25 cellular contexts compared by ENCODE assay signal in the genomic region with DNA sequence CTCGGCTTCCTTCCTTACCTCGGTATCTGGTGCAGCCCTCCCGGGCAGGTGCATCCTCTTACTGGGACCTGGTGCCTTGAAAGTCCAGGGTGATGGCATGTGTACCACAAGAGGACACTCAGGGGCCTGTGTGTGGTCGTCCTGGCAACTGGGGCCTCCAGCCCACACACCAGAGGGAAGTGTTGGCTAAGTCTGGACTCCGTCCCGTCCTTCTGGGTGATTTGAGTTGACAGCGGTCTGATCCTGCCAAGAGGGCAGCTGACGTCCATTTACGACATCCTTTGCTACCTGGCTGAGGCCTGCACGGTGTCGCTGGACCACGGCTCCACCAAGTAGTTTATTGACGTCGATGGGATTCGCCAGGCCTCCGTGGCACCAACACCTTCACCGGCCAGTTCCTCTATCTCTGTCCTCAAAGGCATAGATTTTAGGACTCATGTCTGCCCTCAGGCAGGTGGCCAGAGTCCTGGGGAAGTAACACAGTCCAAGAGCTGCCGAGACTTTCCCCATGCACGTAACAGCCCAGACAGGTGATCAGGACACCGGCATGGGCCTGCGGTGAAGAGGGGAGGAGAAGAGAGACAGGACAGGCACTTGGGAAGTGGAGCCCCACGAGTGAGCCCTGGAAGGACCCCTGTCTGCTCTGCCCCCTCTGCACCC.
DNase-seq lines count a peak whose midpoint lies in the region; TF ChIP-seq lines count a peak whose summit lies in the region.
"Had no signal": no experiment of that assay in that cellular context is flagged by ENCODE, and none has a peak within 500 bp of the region (broad histone marks: within the 10 kb centered on the region; RNA-seq: fewer than 3 reads in every experiment).

No MANE protein-coding gene starts in this region.

- H3K4me3 ChIP-seq in trophoblast cell (ENCODE audit: low read depth, low read length), result no peak overlapping the region
- H3K4me3 ChIP-seq in transverse colon, result no peak overlapping the region
- no peak overlapping the region for H3K4me3 ChIP-seq in vagina
- H3K4me3 ChIP-seq: coronary artery, SK-N-MC, upper lobe of left lung had no signal

- no peak overlapping the region for H3K18ac ChIP-seq in trophoblast cell (ENCODE audit: low read length)

- H3K23ac ChIP-seq in trophoblast cell (ENCODE audit: low read length), result no peak overlapping the region

- H3K4me1 ChIP-seq in trophoblast cell (ENCODE audit: control insufficient read depth in 1 of 2, insufficient read depth in 2 of 2, low read length in 2 of 2) (no peaks in the 10 kb centered on the region), transverse colon (no peaks in the 10 kb centered on the region), vagina (no peaks in the 10 kb centered on the region)
- H3K4me1 ChIP-seq: upper lobe of left lung had no signal

- no peak overlapping the region for H3K4ac ChIP-seq in trophoblast cell (ENCODE audit: low read depth, low read length)

- no peak for TF ChIP-seq EP300 in transverse colon (IDR thresholded peaks at IDR 0.05; ENCODE audit: low read depth)

- no peak overlapping the region for H4K8ac ChIP-seq in trophoblast cell (ENCODE audit: low read depth, low read length)

- H3K9me3 ChIP-seq in trophoblast cell (ENCODE audit: insufficient read depth, low read depth, low read length), result peaks cover 8% of the 10 kb centered on the region
- no peaks in the 10 kb centered on the region for H3K9me3 ChIP-seq in transverse colon
- no peaks in the 10 kb centered on the region for H3K9me3 ChIP-seq in vagina
- H3K9me3 ChIP-seq: upper lobe of left lung had no signal

- H3K4me2 ChIP-seq in trophoblast cell (ENCODE audit: low read length), result no peak overlapping the region

- H3K27me3 Mint-ChIP-seq in chondrocyte (ENCODE audit: low read depth) (peaks cover 9% of the 10 kb centered on the region), progenitor cell of endocrine pancreas (peaks cover 7% of the 10 kb centered on the region)
- H3K27me3 Mint-ChIP-seq: activated CD4-positive, alpha-beta memory T cell treated with anti-CD3 and anti-CD28 coated beads, Interleukin-2, amount 10 ng/mL, durations not matched to agents 7 days and 5 days; activated naive CD8-positive, alpha-beta T cell; CD4-positive, CD25-positive, alpha-beta regulatory T cell had no signal

- H3K4me1 Mint-ChIP-seq in chondrocyte (ENCODE audit: low read depth) (no peaks in the 10 kb centered on the region), progenitor cell of endocrine pancreas (ENCODE audit: low read depth) (no peaks in the 10 kb centered on the region)
- H3K4me1 Mint-ChIP-seq: activated CD4-positive, alpha-beta memory T cell treated with anti-CD3 and anti-CD28 coated beads, Interleukin-2, amount 10 ng/mL, durations not matched to agents 7 days and 5 days; stimulated activated naive B cell treated with anti-CD40 and anti-IgM and Interleukin-4, amounts not matched to agents 10 μg/mL and 1 μg/mL and 100 μg/mL, for 72 hours had no signal

- no peaks in the 10 kb centered on the region for H3K79me2 ChIP-seq in trophoblast cell (ENCODE audit: control insufficient read depth, insufficient read depth, low read length, poor library complexity)

- H3K27ac Mint-ChIP-seq in chondrocyte (ENCODE audit: unreplicated experiment) (no peak overlapping the region), progenitor cell of endocrine pancreas (no peak overlapping the region)
- H3K27ac Mint-ChIP-seq: activated CD4-positive, alpha-beta memory T cell treated with anti-CD3 and anti-CD28 coated beads, Interleukin-2, amount 10 ng/mL, durations not matched to agents 7 days and 5 days; activated naive CD8-positive, alpha-beta T cell; activated T-helper 1 cell treated with anti-CD3 and anti-CD28 coated beads, Interleukin-12 subunit alpha, Interleukin-12 subunit beta, Interleukin-2, Interleukin-4 antibody, amounts not matched to agents 30 ng/mL and 10 ng/mL and 1 ng/mL, durations not matched to agents 14 hours and 24 hours and 36 hours; CD4-positive, CD25-positive, alpha-beta regulatory T cell; stimulated activated naive B cell treated with anti-CD40 and anti-IgM and Interleukin-4, amounts not matched to agents 10 μg/mL and 1 μg/mL and 100 μg/mL, for 72 hours; T-helper 1 cell treated with Interleukin-12 subunit alpha and Interleukin-12 subunit beta and Interleukin-4 antibody, amounts not matched to agents 30 μg/mL and 1 μg/mL, for 36 hours had no signal

- H3K9ac ChIP-seq in trophoblast cell (ENCODE audit: low read length), result no peak overlapping the region

- H2BK120ac ChIP-seq in trophoblast cell (ENCODE audit: insufficient read depth, low read length, poor library complexity), result no peak overlapping the region

- in situ Hi-C loops in transverse colon (cut with MboI; ENCODE audit: low pct_ligation_motif_present in 1 of 4, low pct_unique_long_range_greater_than_20kb in 1 of 4, low sequenced_read_pairs in 3 of 4), result no loop called here

- no peak overlapping the region for H2AK5ac ChIP-seq in trophoblast cell (ENCODE audit: low read length)

- H3K79me1 ChIP-seq in trophoblast cell (ENCODE audit: low read length), result no peaks in the 10 kb centered on the region

- H3K9me3 Mint-ChIP-seq in chondrocyte (ENCODE audit: low read depth) (peaks cover 7% of the 10 kb centered on the region), progenitor cell of endocrine pancreas (ENCODE audit: low read depth) (peaks cover 2% of the 10 kb centered on the region)

- H2AFZ ChIP-seq in trophoblast cell (ENCODE audit: insufficient read depth, low read length, poor library complexity), result no peak overlapping the region

- H3K36me3 Mint-ChIP-seq in chondrocyte (ENCODE audit: low read depth) (no peaks in the 10 kb centered on the region), progenitor cell of endocrine pancreas (ENCODE audit: insufficient read depth) (no peaks in the 10 kb centered on the region)
- H3K36me3 Mint-ChIP-seq: activated naive CD8-positive, alpha-beta T cell; CD4-positive, CD25-positive, alpha-beta regulatory T cell; naive B cell; stimulated activated naive B cell treated with anti-CD40 and anti-IgM and Interleukin-4, amounts not matched to agents 10 μg/mL and 1 μg/mL and 100 μg/mL, for 72 hours had no signal

- no peak overlapping the region for H2BK5ac ChIP-seq in trophoblast cell (ENCODE audit: low read depth, low read length, poor library complexity)

- WGBS in trophoblast cell (ENCODE audit: extremely low coverage, insufficient coverage, insufficient read length), result no CpG with 5 or more reads among the region's 22 CpGs
- WGBS in transverse colon (ENCODE audit: low coverage in 1 of 2), 2 donors, result 48 to 78% methylated on average over 4 to 22 of the region's 22 CpGs

- no peak overlapping the region for H3K4me3 Mint-ChIP-seq in chondrocyte (ENCODE audit: unreplicated experiment)
- no peak overlapping the region for H3K4me3 Mint-ChIP-seq in progenitor cell of endocrine pancreas (ENCODE audit: low read depth)
- H3K4me3 Mint-ChIP-seq: activated CD4-positive, alpha-beta memory T cell treated with anti-CD3 and anti-CD28 coated beads, Interleukin-2, amount 10 ng/mL, durations not matched to agents 7 days and 5 days; activated naive CD8-positive, alpha-beta T cell; activated T-helper 1 cell treated with anti-CD3 and anti-CD28 coated beads, Interleukin-12 subunit alpha, Interleukin-12 subunit beta, Interleukin-2, Interleukin-4 antibody, amounts not matched to agents 30 ng/mL and 10 ng/mL and 1 ng/mL, durations not matched to agents 14 hours and 24 hours and 36 hours; CD4-positive, CD25-positive, alpha-beta regulatory T cell; naive B cell; stimulated activated naive B cell treated with anti-CD40 and anti-IgM and Interleukin-4, amounts not matched to agents 10 μg/mL and 1 μg/mL and 100 μg/mL, for 72 hours; T-helper 1 cell treated with Interleukin-12 subunit alpha and Interleukin-12 subunit beta and Interleukin-4 antibody, amounts not matched to agents 30 μg/mL and 1 μg/mL, for 36 hours had no signal

- H3K14ac ChIP-seq in trophoblast cell (ENCODE audit: low read length), result no peak overlapping the region

- H3K36me3 ChIP-seq in trophoblast cell (ENCODE audit: control insufficient read depth in 1 of 2, insufficient read depth in 2 of 2, low read length in 2 of 2) (no peaks in the 10 kb centered on the region), transverse colon (no peaks in the 10 kb centered on the region), vagina (no peaks in the 10 kb centered on the region)
- H3K36me3 ChIP-seq: upper lobe of left lung had no signal

- H3K27ac ChIP-seq in trophoblast cell (ENCODE audit: low read depth, low read length), result no peak overlapping the region
- H3K27ac ChIP-seq in transverse colon, result no peak overlapping the region
- H3K27ac ChIP-seq in vagina, result no peak overlapping the region
- H3K27ac ChIP-seq: coronary artery, epithelial cell of prostate, SK-N-MC, upper lobe of left lung had no signal

- H3K27me3 ChIP-seq in trophoblast cell (ENCODE audit: insufficient read depth, low read length) (no peaks in the 10 kb centered on the region), transverse colon (peaks cover 4% of the 10 kb centered on the region), vagina (no peaks in the 10 kb centered on the region)
- H3K27me3 ChIP-seq: upper lobe of left lung had no signal

- TF ChIP-seq CTCF in chondrocyte (IDR thresholded peaks at IDR 0.05) (no peak), transverse colon (IDR thresholded peaks at IDR 0.05) (no peak), progenitor cell of endocrine pancreas (IDR thresholded peaks at IDR 0.05; ENCODE audit: unreplicated experiment) (no peak), vagina (IDR thresholded peaks at IDR 0.05) (no peak)

- no peak overlapping the region for H2BK12ac ChIP-seq in trophoblast cell (ENCODE audit: low read length)

- TF ChIP-seq POLR2A in transverse colon (IDR thresholded peaks at IDR 0.05) (no peak), vagina (IDR thresholded peaks at IDR 0.05) (no peak)

- no peak overlapping the region for H4K91ac ChIP-seq in trophoblast cell (ENCODE audit: low read depth, low read length)

- intact Hi-C loops in transverse colon (cut with DNase I; ENCODE audit: low total_unique reads) (no loop called here), vagina (cut with DNase I) (no loop called here)

- DNase-seq in CD1c-positive myeloid dendritic cell (ENCODE audit: extremely low spot score), result peak; percentile 16
- peak; percentile 12 for DNase-seq in MV-4-11 (lab: John Stamatoyannopoulos, UW)
- peak; percentile 79 for DNase-seq in chondrocyte (ENCODE audit: low spot score)
- DNase-seq in trophoblast cell, result peak; percentile 4 to 18
- no peak for DNase-seq in transverse colon
- DNase-seq in progenitor cell of endocrine pancreas (ENCODE audit: low spot score, unreplicated experiment), result no peak
- no peak for DNase-seq in vagina (ENCODE audit: extremely low spot score in 2 of 2)
- DNase-seq: activated CD4-positive, alpha-beta memory T cell treated with anti-CD3 and anti-CD28 coated beads, Interleukin-2, amount 10 ng/mL, durations not matched to agents 7 days and 5 days; activated CD4-positive, alpha-beta T cell treated with anti-CD3 and anti-CD28 coated beads for 1 hour; activated CD8-positive, alpha-beta memory T cell treated with anti-CD3 and anti-CD28 coated beads, Interleukin-2, amount 50 U/mL, for 4 hours; CD4-positive, CD25-positive, alpha-beta regulatory T cell; effector memory CD4-positive, alpha-beta T cell; Karpas-422; left ventricle myocardium superior; naive B cell; occipital lobe; RPMI8226; stimulated activated naive B cell treated with anti-CD40 and anti-IgM and Interleukin-4, amounts not matched to agents 10 μg/mL and 1 μg/mL and 100 μg/mL, for 72 hours had no signal

- no peak overlapping the region for H4K12ac ChIP-seq in trophoblast cell (ENCODE audit: low read depth, low read length)

Comparison
In these comparisons a context has a peak if more than half of its experiments do, and no peak if none do; other contexts are left out.
1. DNase-seq: peak in CD1c-positive myeloid dendritic cell (single experiment), MV-4-11 (single experiment), chondrocyte (single experiment) and trophoblast cell (2 of 2); none in transverse colon (single experiment), progenitor cell of endocrine pancreas (single experiment) and vagina (0 of 2).